ENCODE assay signal across 15 cellular contexts in the genomic region with DNA sequence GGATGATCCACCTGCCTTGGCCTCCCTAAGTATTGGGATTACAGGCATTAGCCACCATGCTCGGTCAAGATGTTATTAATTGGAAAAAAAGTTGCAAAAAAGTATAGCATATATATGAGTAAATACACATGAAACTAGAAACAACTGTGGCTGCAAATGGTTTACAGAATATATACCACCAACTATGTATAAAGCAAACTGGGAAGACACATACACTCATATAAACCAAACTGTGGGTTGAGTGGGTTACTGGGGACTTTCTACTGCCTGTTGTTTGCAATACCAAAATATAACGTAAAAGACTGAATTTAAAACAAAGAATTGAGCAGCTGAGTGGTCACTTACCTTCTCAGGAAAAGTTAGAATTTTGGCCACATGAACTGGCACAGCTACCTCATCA. TPM values are rescaled to one million over a fixed set of nuclear protein-coding genes. Genes with fewer than 3 reads are reported as not detected.
DNase-seq lines count a peak whose midpoint lies in the region; ATAC-seq lines count a peak whose summit lies in the region.
"Had no signal": no experiment of that assay in that cellular context is flagged by ENCODE, and none has a peak within 500 bp of the region (broad histone marks: within the 10 kb centered on the region; RNA-seq: fewer than 3 reads in every experiment).

No MANE protein-coding gene starts in this region.

- peaks cover under 1% of the 10 kb centered on the region for H3K4me1 Mint-ChIP-seq in activated T-cell treated with anti-CD3 and anti-CD28 coated beads, Interleukin-2, amount 50 U/mL, for 72 hours (ENCODE audit: low read depth)
- no peaks in the 10 kb centered on the region for H3K4me1 Mint-ChIP-seq in activated T-helper 17 cell treated with anti-CD3 and anti-CD28 coated beads, Interleukin-2, amount 50 U/mL, for 72 hours
- H3K4me1 Mint-ChIP-seq in stimulated activated effector memory CD8-positive, alpha-beta T cell treated with anti-CD3 and anti-CD28 coated beads, Interleukin-12 subunit alpha, Interleukin-12 subunit beta, amount 100 ng/mL, for 72 hours, result peaks cover 7% of the 10 kb centered on the region
- H3K4me1 Mint-ChIP-seq: B cell had no signal

- peaks cover 9 to 39% of the 10 kb centered on the region in 2 donors for H3K36me3 Mint-ChIP-seq in activated T-cell treated with anti-CD3 and anti-CD28 coated beads, Interleukin-2, amount 50 U/mL, for 72 hours (ENCODE audit: insufficient read depth in 2 of 2)
- peaks cover 100% of the 10 kb centered on the region for H3K36me3 Mint-ChIP-seq in activated T-helper 17 cell treated with anti-CD3 and anti-CD28 coated beads, Interleukin-2, amount 50 U/mL, for 72 hours (ENCODE audit: low read depth)
- peaks cover 100% of the 10 kb centered on the region for H3K36me3 Mint-ChIP-seq in stimulated activated effector memory CD8-positive, alpha-beta T cell treated with anti-CD3 and anti-CD28 coated beads, Interleukin-12 subunit alpha, Interleukin-12 subunit beta, amount 100 ng/mL, for 72 hours

- H3K4me3 Mint-ChIP-seq in activated T-cell treated with anti-CD3 and anti-CD28 coated beads, Interleukin-2, amount 50 U/mL, for 72 hours, result no peak overlapping the region
- no peak overlapping the region for H3K4me3 Mint-ChIP-seq in activated T-helper 17 cell treated with anti-CD3 and anti-CD28 coated beads, Interleukin-2, amount 50 U/mL, for 72 hours
- H3K4me3 Mint-ChIP-seq in stimulated activated effector memory CD8-positive, alpha-beta T cell treated with anti-CD3 and anti-CD28 coated beads, Interleukin-12 subunit alpha, Interleukin-12 subunit beta, amount 100 ng/mL, for 72 hours, result no peak overlapping the region
- H3K4me3 Mint-ChIP-seq: B cell; CD4-positive, alpha-beta T cell; CD8-positive, alpha-beta T cell had no signal

- H3K27ac Mint-ChIP-seq in activated T-cell treated with anti-CD3 and anti-CD28 coated beads, Interleukin-2, amount 50 U/mL, for 72 hours, result peak overlapping the region; percentile 63
- no peak overlapping the region for H3K27ac Mint-ChIP-seq in activated T-helper 17 cell treated with anti-CD3 and anti-CD28 coated beads, Interleukin-2, amount 50 U/mL, for 72 hours
- H3K27ac Mint-ChIP-seq in stimulated activated effector memory CD8-positive, alpha-beta T cell treated with anti-CD3 and anti-CD28 coated beads, Interleukin-12 subunit alpha, Interleukin-12 subunit beta, amount 100 ng/mL, for 72 hours, result no peak overlapping the region
- H3K27ac Mint-ChIP-seq: B cell; CD4-positive, alpha-beta T cell; CD8-positive, alpha-beta T cell had no signal

- H3K9me3 Mint-ChIP-seq in activated T-cell treated with anti-CD3 and anti-CD28 coated beads, Interleukin-2, amount 50 U/mL, for 72 hours, result no peaks in the 10 kb centered on the region
- no peaks in the 10 kb centered on the region for H3K9me3 Mint-ChIP-seq in activated T-helper 17 cell treated with anti-CD3 and anti-CD28 coated beads, Interleukin-2, amount 50 U/mL, for 72 hours
- H3K9me3 Mint-ChIP-seq in stimulated activated effector memory CD8-positive, alpha-beta T cell treated with anti-CD3 and anti-CD28 coated beads, Interleukin-12 subunit alpha, Interleukin-12 subunit beta, amount 100 ng/mL, for 72 hours, result no peaks in the 10 kb centered on the region
- H3K9me3 Mint-ChIP-seq: CD4-positive, alpha-beta T cell; CD8-positive, alpha-beta T cell had no signal

- DNase-seq in activated T-cell treated with anti-CD3 and anti-CD28 coated beads, Interleukin-2, amount 50 U/mL, for 72 hours, result no peak
- DNase-seq in activated T-cell treated with anti-CD3 and anti-CD28 coated beads for 4 hours, result no peak
- DNase-seq in stimulated activated effector memory CD8-positive, alpha-beta T cell treated with anti-CD3 and anti-CD28 coated beads, Interleukin-12 subunit alpha, Interleukin-12 subunit beta, amount 100 ng/mL, for 72 hours (ENCODE audit: low spot score in 2 of 2), result no peak
- DNase-seq in NCI-H146 (lab: John Stamatoyannopoulos, UW), result no peak
- DNase-seq: AML-193; Caco-2; Calu3; CD4-positive, alpha-beta T cell; CD8-positive, alpha-beta T cell; DMS79 treated with DMSO at 0.1 percent for 48 hours; GF-D8 had no signal

- peak; percentile 68 to 79 for ATAC-seq in activated T-cell treated with anti-CD3 and anti-CD28 coated beads, Interleukin-2, amount 50 U/mL, for 72 hours (replicated peaks in 1 of 2)
- ATAC-seq in activated T-helper 17 cell treated with anti-CD3 and anti-CD28 coated beads, Interleukin-2, amount 50 U/mL, for 72 hours (replicated peaks), result peak; percentile 59
- peak; percentile 94 for ATAC-seq in stimulated activated effector memory CD8-positive, alpha-beta T cell treated with anti-CD3 and anti-CD28 coated beads, Interleukin-12 subunit alpha, Interleukin-12 subunit beta, amount 100 ng/mL, for 72 hours
- ATAC-seq in GM18502 (IDR thresholded peaks at IDR 0.05; ENCODE audit: poor library complexity, unreplicated experiment), result no peak
- ATAC-seq: A549; CD8-positive, alpha-beta T cell had no signal

- H3K27me3 Mint-ChIP-seq in activated T-cell treated with anti-CD3 and anti-CD28 coated beads, Interleukin-2, amount 50 U/mL, for 72 hours (ENCODE audit: low read depth), result no peaks in the 10 kb centered on the region
- H3K27me3 Mint-ChIP-seq in activated T-helper 17 cell treated with anti-CD3 and anti-CD28 coated beads, Interleukin-2, amount 50 U/mL, for 72 hours, result no peaks in the 10 kb centered on the region
- H3K27me3 Mint-ChIP-seq: B cell; CD4-positive, alpha-beta T cell had no signal

RNA-seq across cellular contexts. Expression of gene POLR3A, which starts 8.1 kb away (rescaled TPM):
- total RNA-seq in activated T-cell treated with anti-CD3 and anti-CD28 coated beads, Interleukin-2, amount 50 U/mL, for 72 hours, result 10 to 100 TPM; 20.9 to 22.4 TPM
- 10 to 100 TPM; 16.0 to 24.2 TPM for total RNA-seq in activated T-helper 17 cell treated with anti-CD3 and anti-CD28 coated beads, Interleukin-2, amount 50 U/mL, for 72 hours

RNA-seq across cellular contexts. Expression of gene RPS24, which starts 12.5 kb away (rescaled TPM):
- total RNA-seq in activated T-cell treated with anti-CD3 and anti-CD28 coated beads, Interleukin-2, amount 50 U/mL, for 72 hours, result 1,000 to 10,000 TPM; 1,385 to 1,724 TPM
- 1,000 to 10,000 TPM in 1 of 2 donors, 100 to 1,000 TPM in 1; 890 to 1,474 TPM for total RNA-seq in activated T-helper 17 cell treated with anti-CD3 and anti-CD28 coated beads, Interleukin-2, amount 50 U/mL, for 72 hours
